8 cellular contexts compared by ENCODE assay signal in the genomic region with DNA sequence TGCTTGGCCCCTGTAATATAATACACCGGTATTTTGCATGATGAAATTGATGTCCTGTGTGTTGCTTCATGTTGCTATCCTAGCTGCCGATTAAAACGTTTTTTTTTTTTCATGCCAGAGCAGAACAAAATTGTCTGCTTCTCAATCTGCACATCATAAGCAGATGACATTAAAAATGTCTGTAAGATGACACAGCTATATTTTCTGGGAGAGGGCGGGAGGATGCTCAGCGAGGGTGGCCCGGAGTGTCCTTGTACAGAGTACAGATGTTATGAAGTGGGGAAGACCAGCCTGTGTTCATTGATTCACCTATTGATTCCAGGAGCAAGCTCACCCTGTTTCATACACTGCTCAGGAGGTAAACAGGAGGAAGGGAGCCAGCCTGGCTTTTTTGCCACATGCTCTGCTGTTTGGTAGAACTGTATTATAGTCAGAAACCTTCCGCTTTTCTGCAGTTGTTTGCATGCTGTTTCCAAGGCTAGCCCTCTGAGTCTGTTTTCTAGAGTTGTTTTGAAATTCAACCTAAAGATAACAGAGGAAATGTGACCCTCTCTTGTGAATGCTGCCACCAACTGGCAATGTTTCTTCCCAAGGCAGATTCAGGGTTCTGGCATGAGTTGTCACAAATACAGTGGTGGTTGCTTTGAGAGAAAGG. TPM values are rescaled to one million over a fixed set of nuclear protein-coding genes. Genes with fewer than 3 reads are reported as not detected.
DNase-seq lines count a peak whose midpoint lies in the region; ATAC-seq lines count a peak whose summit lies in the region.

No MANE protein-coding gene starts in this region.

- peak; percentile 21 for DNase-seq in EL
- peak; percentile 73 to 80 for DNase-seq in Kasumi-1 (lab: John Stamatoyannopoulos, UW)
- peak; percentile 27 for DNase-seq in RPMI7951 (ENCODE audit: low read depth)
- peak; percentile 30 for DNase-seq in dermis blood vessel endothelial cell
- DNase-seq in pons (ENCODE audit: low spot score), result peak; percentile 91
- DNase-seq in mesenteric fat pad (ENCODE audit: low spot score), result no peak
- no peak for DNase-seq in cerebellar nuclear complex (lab: John Stamatoyannopoulos, UW)

- ATAC-seq in GM21515 (IDR thresholded peaks at IDR 0.05; ENCODE audit: unreplicated experiment), result no peak

RNA-seq across cellular contexts. Expression of gene IRS2, which starts 4.7 kb away (rescaled TPM):
- 0.24 and 0.49 TPM in 2 replicates for total RNA-seq in RPMI7951 (2014; rRNA removed; shearing (Covaris generic))
- total RNA-seq in dermis blood vessel endothelial cell, result 1.7 and 2.0 TPM in 2 replicates
- 97.3 TPM for total RNA-seq in mesenteric fat pad

Comparison
In these comparisons a context has a peak if more than half of its experiments do, and no peak if none do; other contexts are left out.
1. DNase-seq: peak in EL (single experiment), Kasumi-1 (2 of 2), RPMI7951 (single experiment), dermis blood vessel endothelial cell (single experiment) and pons (single experiment); none in mesenteric fat pad (single experiment) and cerebellar nuclear complex (0 of 2).
2. RNA of gene IRS2, which starts 4.7 kb away (total RNA-seq): 97.3 TPM in mesenteric fat pad (single experiment); 1.7 to 2.0 TPM in dermis blood vessel endothelial cell and 0.24 to 0.49 TPM in RPMI7951; every median in the first group is over 10 times any median in the second.